1 cellular context compared by ENCODE assay signal in genomic region chr1:6181347-6181770, GRCh38.
TF ChIP-seq lines count a peak whose summit lies in the region.

No MANE protein-coding gene starts in this region.

TF ChIP-seq in H1, 55 proteins besides CTCF, POLR2A, EP300 and RAD21:
- TF ChIP-seq CTBP2 (IDR thresholded peaks at IDR 0.05; ENCODE audit: borderline replicate concordance, insufficient read depth, insufficient read length, low read length) (no peak), HDAC2 (IDR thresholded peaks at IDR 0.05; ENCODE audit: borderline replicate concordance in 1 of 2, low read depth in 2 of 2, low read length in 2 of 2) (no peak), CREB1 (IDR thresholded peaks at IDR 0.05) (no peak), SP2 (IDR thresholded peaks at IDR 0.05; ENCODE audit: low read length) (no peak), EGR1 (IDR thresholded peaks at IDR 0.05; ENCODE audit: borderline replicate concordance, low read depth, low read length) (no peak), ASH2L (IDR thresholded peaks at IDR 0.05; ENCODE audit: low read length) (no peak), TAF1 (IDR thresholded peaks at IDR 0.05; ENCODE audit: low read depth, low read length) (no peak), CHD1 (IDR thresholded peaks at IDR 0.05; ENCODE audit: low read depth, low read length) (no peak), ZNF274 (IDR thresholded peaks at IDR 0.05; ENCODE audit: borderline replicate concordance, extremely low read depth, low read length) (no peak), YY1 (IDR thresholded peaks at IDR 0.05; ENCODE audit: low read depth, low read length) (no peak), ATF2 (IDR thresholded peaks at IDR 0.05; ENCODE audit: low read length) (no peak), TCF12 (IDR thresholded peaks at IDR 0.05; ENCODE audit: low read depth, low read length) (no peak), E2F6 (IDR thresholded peaks at IDR 0.05) (no peak), MAFK (IDR thresholded peaks at IDR 0.05; ENCODE audit: low read depth, low read length) (no peak), POLR2AphosphoS5 (IDR thresholded peaks at IDR 0.05; ENCODE audit: low read depth, low read length) (no peak), JUN (IDR thresholded peaks at IDR 0.05; ENCODE audit: low read depth, low read length) (no peak), NRF1 (IDR thresholded peaks at IDR 0.05; ENCODE audit: low read depth, low read length) (no peak), CBX5 (IDR thresholded peaks at IDR 0.05; ENCODE audit: low read depth, low read length) (no peak), RBBP5 (IDR thresholded peaks at IDR 0.05; ENCODE audit: borderline replicate concordance, low read depth, low read length) (no peak)
- TF ChIP-seq, protein P1, sequence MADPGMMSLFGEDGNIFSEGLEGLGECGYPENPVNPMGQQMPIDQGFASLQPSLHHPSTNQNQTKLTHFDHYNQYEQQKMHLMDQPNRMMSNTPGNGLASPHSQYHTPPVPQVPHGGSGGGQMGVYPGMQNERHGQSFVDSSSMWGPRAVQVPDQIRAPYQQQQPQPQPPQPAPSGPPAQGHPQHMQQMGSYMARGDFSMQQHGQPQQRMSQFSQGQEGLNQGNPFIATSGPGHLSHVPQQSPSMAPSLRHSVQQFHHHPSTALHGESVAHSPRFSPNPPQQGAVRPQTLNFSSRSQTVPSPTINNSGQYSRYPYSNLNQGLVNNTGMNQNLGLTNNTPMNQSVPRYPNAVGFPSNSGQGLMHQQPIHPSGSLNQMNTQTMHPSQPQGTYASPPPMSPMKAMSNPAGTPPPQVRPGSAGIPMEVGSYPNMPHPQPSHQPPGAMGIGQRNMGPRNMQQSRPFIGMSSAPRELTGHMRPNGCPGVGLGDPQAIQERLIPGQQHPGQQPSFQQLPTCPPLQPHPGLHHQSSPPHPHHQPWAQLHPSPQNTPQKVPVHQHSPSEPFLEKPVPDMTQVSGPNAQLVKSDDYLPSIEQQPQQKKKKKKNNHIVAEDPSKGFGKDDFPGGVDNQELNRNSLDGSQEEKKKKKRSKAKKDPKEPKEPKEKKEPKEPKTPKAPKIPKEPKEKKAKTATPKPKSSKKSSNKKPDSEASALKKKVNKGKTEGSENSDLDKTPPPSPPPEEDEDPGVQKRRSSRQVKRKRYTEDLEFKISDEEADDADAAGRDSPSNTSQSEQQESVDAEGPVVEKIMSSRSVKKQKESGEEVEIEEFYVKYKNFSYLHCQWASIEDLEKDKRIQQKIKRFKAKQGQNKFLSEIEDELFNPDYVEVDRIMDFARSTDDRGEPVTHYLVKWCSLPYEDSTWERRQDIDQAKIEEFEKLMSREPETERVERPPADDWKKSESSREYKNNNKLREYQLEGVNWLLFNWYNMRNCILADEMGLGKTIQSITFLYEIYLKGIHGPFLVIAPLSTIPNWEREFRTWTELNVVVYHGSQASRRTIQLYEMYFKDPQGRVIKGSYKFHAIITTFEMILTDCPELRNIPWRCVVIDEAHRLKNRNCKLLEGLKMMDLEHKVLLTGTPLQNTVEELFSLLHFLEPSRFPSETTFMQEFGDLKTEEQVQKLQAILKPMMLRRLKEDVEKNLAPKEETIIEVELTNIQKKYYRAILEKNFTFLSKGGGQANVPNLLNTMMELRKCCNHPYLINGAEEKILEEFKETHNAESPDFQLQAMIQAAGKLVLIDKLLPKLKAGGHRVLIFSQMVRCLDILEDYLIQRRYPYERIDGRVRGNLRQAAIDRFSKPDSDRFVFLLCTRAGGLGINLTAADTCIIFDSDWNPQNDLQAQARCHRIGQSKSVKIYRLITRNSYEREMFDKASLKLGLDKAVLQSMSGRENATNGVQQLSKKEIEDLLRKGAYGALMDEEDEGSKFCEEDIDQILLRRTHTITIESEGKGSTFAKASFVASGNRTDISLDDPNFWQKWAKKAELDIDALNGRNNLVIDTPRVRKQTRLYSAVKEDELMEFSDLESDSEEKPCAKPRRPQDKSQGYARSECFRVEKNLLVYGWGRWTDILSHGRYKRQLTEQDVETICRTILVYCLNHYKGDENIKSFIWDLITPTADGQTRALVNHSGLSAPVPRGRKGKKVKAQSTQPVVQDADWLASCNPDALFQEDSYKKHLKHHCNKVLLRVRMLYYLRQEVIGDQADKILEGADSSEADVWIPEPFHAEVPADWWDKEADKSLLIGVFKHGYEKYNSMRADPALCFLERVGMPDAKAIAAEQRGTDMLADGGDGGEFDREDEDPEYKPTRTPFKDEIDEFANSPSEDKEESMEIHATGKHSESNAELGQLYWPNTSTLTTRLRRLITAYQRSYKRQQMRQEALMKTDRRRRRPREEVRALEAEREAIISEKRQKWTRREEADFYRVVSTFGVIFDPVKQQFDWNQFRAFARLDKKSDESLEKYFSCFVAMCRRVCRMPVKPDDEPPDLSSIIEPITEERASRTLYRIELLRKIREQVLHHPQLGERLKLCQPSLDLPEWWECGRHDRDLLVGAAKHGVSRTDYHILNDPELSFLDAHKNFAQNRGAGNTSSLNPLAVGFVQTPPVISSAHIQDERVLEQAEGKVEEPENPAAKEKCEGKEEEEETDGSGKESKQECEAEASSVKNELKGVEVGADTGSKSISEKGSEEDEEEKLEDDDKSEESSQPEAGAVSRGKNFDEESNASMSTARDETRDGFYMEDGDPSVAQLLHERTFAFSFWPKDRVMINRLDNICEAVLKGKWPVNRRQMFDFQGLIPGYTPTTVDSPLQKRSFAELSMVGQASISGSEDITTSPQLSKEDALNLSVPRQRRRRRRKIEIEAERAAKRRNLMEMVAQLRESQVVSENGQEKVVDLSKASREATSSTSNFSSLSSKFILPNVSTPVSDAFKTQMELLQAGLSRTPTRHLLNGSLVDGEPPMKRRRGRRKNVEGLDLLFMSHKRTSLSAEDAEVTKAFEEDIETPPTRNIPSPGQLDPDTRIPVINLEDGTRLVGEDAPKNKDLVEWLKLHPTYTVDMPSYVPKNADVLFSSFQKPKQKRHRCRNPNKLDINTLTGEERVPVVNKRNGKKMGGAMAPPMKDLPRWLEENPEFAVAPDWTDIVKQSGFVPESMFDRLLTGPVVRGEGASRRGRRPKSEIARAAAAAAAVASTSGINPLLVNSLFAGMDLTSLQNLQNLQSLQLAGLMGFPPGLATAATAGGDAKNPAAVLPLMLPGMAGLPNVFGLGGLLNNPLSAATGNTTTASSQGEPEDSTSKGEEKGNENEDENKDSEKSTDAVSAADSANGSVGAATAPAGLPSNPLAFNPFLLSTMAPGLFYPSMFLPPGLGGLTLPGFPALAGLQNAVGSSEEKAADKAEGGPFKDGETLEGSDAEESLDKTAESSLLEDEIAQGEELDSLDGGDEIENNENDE (IDR thresholded peaks at IDR 0.05; ENCODE audit: insufficient replicate concordance, low read length): no peak
